In genomic region chr2:171404719-171405118, GRCh38 we compare ENCODE assay signal across 1 cellular context.
TF ChIP-seq lines count a peak whose summit lies in the region.

No MANE protein-coding gene starts in this region.

TF ChIP-seq in endothelial cell of umbilical vein, 7 proteins besides CTCF, POLR2A, EP300 and RAD21 (continued from another document):
- TF ChIP-seq FOS (IDR thresholded peaks at IDR 0.05; ENCODE audit: borderline replicate concordance, insufficient read depth, low read length): no peak
- TF ChIP-seq JUN (IDR thresholded peaks at IDR 0.05; ENCODE audit: borderline replicate concordance, insufficient read depth, insufficient read length, low read depth): no peak
- no peak for TF ChIP-seq POLR2AphosphoS5 (IDR thresholded peaks at IDR 0.05; ENCODE audit: insufficient read depth, low read depth, low read length)
- TF ChIP-seq MYC (IDR thresholded peaks at IDR 0.05; ENCODE audit: low read depth, low read length): no peak
TF ChIP-seq in endothelial cell of umbilical vein: peak in this region for 0.
